Comparison of ENCODE assay signal across 19 cellular contexts in genomic region chr12:52637299-52637698, GRCh38. TPM values are rescaled to one million over a fixed set of nuclear protein-coding genes. Genes with fewer than 3 reads are reported as not detected.
DNase-seq lines count a peak whose midpoint lies in the region; ATAC-seq and TF ChIP-seq lines count a peak whose summit lies in the region.
"Had no signal": no experiment of that assay in that cellular context is flagged by ENCODE, and none has a peak within 500 bp of the region (broad histone marks: within the 10 kb centered on the region; RNA-seq: fewer than 3 reads in every experiment).

No MANE protein-coding gene starts in this region.

- no peak for DNase-seq in natural killer cell
- no peak for DNase-seq in natural killer cell treated with Interleukin-12 subunit alpha and Interleukin-12 subunit beta and Interleukin-15 and Interleukin-18, amount 100 ng/mL, for 72 hours (ENCODE audit: low spot score)
- DNase-seq in endodermal cell, result peak; percentile 24
- peak; percentile 51 for DNase-seq in osteocyte (ENCODE audit: extremely low spot score, unreplicated experiment)
- DNase-seq in activated T-cell treated with anti-CD3 and anti-CD28 coated beads, Interleukin-2, amount 50 U/mL, for 48 hours, result no peak
- no peak for DNase-seq in SHP77 treated with DMSO at 0.1 percent for 48 hours (lab: John Stamatoyannopoulos, UW)
- DNase-seq: ACHN; Calu3; CD4-positive, CD25-positive, alpha-beta regulatory T cell; DMS79 had no signal

- H3K4me1 ChIP-seq in endodermal cell (ENCODE audit: control insufficient read depth, insufficient read depth, low read length), result no peaks in the 10 kb centered on the region
- H3K4me1 ChIP-seq: HAP-1 had no signal

- H3K36me3 Mint-ChIP-seq in natural killer cell (no peaks in the 10 kb centered on the region), endodermal cell (ENCODE audit: low read depth) (no peaks in the 10 kb centered on the region), osteocyte (ENCODE audit: unreplicated experiment) (no peaks in the 10 kb centered on the region)
- H3K36me3 Mint-ChIP-seq in natural killer cell treated with Interleukin-12 subunit alpha and Interleukin-12 subunit beta and Interleukin-15 and Interleukin-18, amount 100 ng/mL, for 72 hours, result no peaks in the 10 kb centered on the region
- H3K36me3 Mint-ChIP-seq: CD4-positive, CD25-positive, alpha-beta regulatory T cell; IgD-negative memory B cell had no signal

- intact Hi-C loops in natural killer cell (cut with micrococcal nuclease), result no loop called here

- 92 to 93% methylated on average over 3 to 4 of the region's 4 CpGs for WGBS in endodermal cell (ENCODE audit: insufficient coverage in 1 of 2, insufficient read length in 1 of 2), 2 experiments

- H3K27ac Mint-ChIP-seq in natural killer cell, result peak overlapping the region; percentile 76 to 79
- no peak overlapping the region for H3K27ac Mint-ChIP-seq in natural killer cell treated with Interleukin-12 subunit alpha and Interleukin-12 subunit beta and Interleukin-15 and Interleukin-18, amount 100 ng/mL, for 72 hours
- H3K27ac Mint-ChIP-seq in endodermal cell, result no peak overlapping the region
- no peak overlapping the region for H3K27ac Mint-ChIP-seq in osteocyte (ENCODE audit: unreplicated experiment)
- H3K27ac Mint-ChIP-seq: CD4-positive, CD25-positive, alpha-beta regulatory T cell; GM23338; IgD-negative memory B cell had no signal

- H3K9me3 Mint-ChIP-seq in natural killer cell (no peaks in the 10 kb centered on the region), endodermal cell (no peaks in the 10 kb centered on the region), osteocyte (ENCODE audit: unreplicated experiment) (no peaks in the 10 kb centered on the region)
- no peaks in the 10 kb centered on the region for H3K9me3 Mint-ChIP-seq in natural killer cell treated with Interleukin-12 subunit alpha and Interleukin-12 subunit beta and Interleukin-15 and Interleukin-18, amount 100 ng/mL, for 72 hours
- H3K9me3 Mint-ChIP-seq: GM23338, IgD-negative memory B cell had no signal

- no peak overlapping the region for H3K4me3 ChIP-seq in endodermal cell (ENCODE audit: low read length)
- H3K4me3 ChIP-seq: BLaER1 treated with 17β-estradiol and CSF1 and Interleukin-3, amounts not matched to agents 10 nM and 100 nM; GM12878; GM23338; HAP-1 had no signal

- ATAC-seq in natural killer cell (no peak), GM18858 (IDR thresholded peaks at IDR 0.05; ENCODE audit: unreplicated experiment) (no peak)
- no peak for ATAC-seq in natural killer cell treated with Interleukin-12 subunit alpha and Interleukin-12 subunit beta and Interleukin-15 and Interleukin-18, amount 100 ng/mL, for 72 hours
- ATAC-seq: GM12878, GM23338 had no signal

- TF ChIP-seq CTCF in natural killer cell (IDR thresholded peaks at IDR 0.05) (no peak), endodermal cell (conservative IDR thresholded peaks at IDR 0.05) (no peak), osteocyte (IDR thresholded peaks at IDR 0.05) (no peak)

- no peaks in the 10 kb centered on the region for H3K9me3 ChIP-seq in endodermal cell (ENCODE audit: control insufficient read depth, low read length)
- H3K9me3 ChIP-seq: BLaER1 treated with 17β-estradiol and CSF1 and Interleukin-3, amounts not matched to agents 10 nM and 100 nM; HAP-1 had no signal

- H3K27ac ChIP-seq in endodermal cell (ENCODE audit: low read depth, low read length), result no peak overlapping the region
- H3K27ac ChIP-seq: BLaER1 treated with 17β-estradiol and CSF1 and Interleukin-3, amounts not matched to agents 10 nM and 100 nM had no signal

- H3K27me3 Mint-ChIP-seq in natural killer cell (ENCODE audit: low read depth in 2 of 2) (no peaks in the 10 kb centered on the region), endodermal cell (ENCODE audit: insufficient read depth) (peaks cover 21% of the 10 kb centered on the region), osteocyte (ENCODE audit: unreplicated experiment) (peaks cover 59% of the 10 kb centered on the region)
- H3K27me3 Mint-ChIP-seq in natural killer cell treated with Interleukin-12 subunit alpha and Interleukin-12 subunit beta and Interleukin-15 and Interleukin-18, amount 100 ng/mL, for 72 hours, result no peaks in the 10 kb centered on the region

- H3K4me3 Mint-ChIP-seq in natural killer cell, result peak overlapping the region; percentile 61
- no peak overlapping the region for H3K4me3 Mint-ChIP-seq in natural killer cell treated with Interleukin-12 subunit alpha and Interleukin-12 subunit beta and Interleukin-15 and Interleukin-18, amount 100 ng/mL, for 72 hours
- H3K4me3 Mint-ChIP-seq in endodermal cell, result no peak overlapping the region
- no peak overlapping the region for H3K4me3 Mint-ChIP-seq in osteocyte (ENCODE audit: unreplicated experiment)
- H3K4me3 Mint-ChIP-seq: CD4-positive, CD25-positive, alpha-beta regulatory T cell; GM23338; IgD-negative memory B cell had no signal

- H3K36me3 ChIP-seq in endodermal cell (ENCODE audit: control insufficient read depth, insufficient read depth, low read length), result no peaks in the 10 kb centered on the region
- H3K36me3 ChIP-seq: BLaER1 treated with 17β-estradiol and CSF1 and Interleukin-3, amounts not matched to agents 10 nM and 100 nM; HAP-1 had no signal

- H3K9ac ChIP-seq in endodermal cell (ENCODE audit: extremely low read depth, low read length, poor library complexity, severe bottlenecking), result no peak overlapping the region
- H3K9ac ChIP-seq: BLaER1 treated with 17β-estradiol and CSF1 and Interleukin-3, amounts not matched to agents 10 nM and 100 nM had no signal

- H3K4me1 Mint-ChIP-seq in natural killer cell (peaks cover 60% of the 10 kb centered on the region in 2 donors), endodermal cell (peaks cover 6% of the 10 kb centered on the region), osteocyte (ENCODE audit: unreplicated experiment) (no peaks in the 10 kb centered on the region)
- H3K4me1 Mint-ChIP-seq in natural killer cell treated with Interleukin-12 subunit alpha and Interleukin-12 subunit beta and Interleukin-15 and Interleukin-18, amount 100 ng/mL, for 72 hours (ENCODE audit: low read depth in 2 of 2), result peaks cover 30 to 41% of the 10 kb centered on the region in 2 donors
- H3K4me1 Mint-ChIP-seq: GM23338 had no signal

- peaks cover 35% of the 10 kb centered on the region for H3K27me3 ChIP-seq in endodermal cell (ENCODE audit: control insufficient read depth, insufficient read depth, low read length, poor library complexity, severe bottlenecking)
- H3K27me3 ChIP-seq: BLaER1 treated with 17β-estradiol and CSF1 and Interleukin-3, amounts not matched to agents 10 nM and 100 nM had no signal

RNA-seq across cellular contexts. Expression of gene KRT2, which starts 14.7 kb away (rescaled TPM):
- total RNA-seq in natural killer cell (1 to 10 TPM in 1 of 3 donors, under 1 TPM in 2; 0.63 to 1.4 (median 0.66) TPM), endodermal cell (not detected), osteocyte (not detected in 2 replicates)
- total RNA-seq in natural killer cell treated with Interleukin-12 subunit alpha and Interleukin-12 subunit beta and Interleukin-15 and Interleukin-18, amount 100 ng/mL, for 72 hours, result not detected
- not detected for polyA plus RNA-seq in endodermal cell (2013, experiment 1 of 2)
- polyA plus RNA-seq in endodermal cell (2013, experiment 2 of 2), result not detected
- total RNA-seq: A172, Calu3, G401, GM23338, HT-29 had no signal
- polyA plus RNA-seq: GM23338, IgD-negative memory B cell had no signal

RNA-seq across cellular contexts. Expression of gene KRT73, which starts 18.9 kb away (rescaled TPM):
- total RNA-seq in natural killer cell (10 to 100 TPM; 12.4 to 92.9 (median 23.3) TPM), endodermal cell (not detected), osteocyte (not detected in 2 replicates)
- under 1 TPM in 1 of 2 donors, not detected in 1; 0.52 TPM for total RNA-seq in natural killer cell treated with Interleukin-12 subunit alpha and Interleukin-12 subunit beta and Interleukin-15 and Interleukin-18, amount 100 ng/mL, for 72 hours
- polyA plus RNA-seq in endodermal cell (2013, experiment 1 of 2), result not detected
- not detected for polyA plus RNA-seq in endodermal cell (2013, experiment 2 of 2)
- total RNA-seq: A172, Calu3, G401, GM12878, GM23338, HT-29 had no signal
- polyA plus RNA-seq: GM12878, GM23338, IgD-negative memory B cell had no signal

RNA-seq across cellular contexts. Expression of gene KRT72, which starts 36.0 kb away (rescaled TPM):
- total RNA-seq in natural killer cell (100 to 1,000 TPM in 1 of 3 donors, 10 to 100 TPM in 2; 21.9 to 136 (median 38.0) TPM), endodermal cell (not detected), osteocyte (not detected in 2 replicates)
- under 1 TPM in 1 of 2 donors, not detected in 1; 0.43 TPM for total RNA-seq in natural killer cell treated with Interleukin-12 subunit alpha and Interleukin-12 subunit beta and Interleukin-15 and Interleukin-18, amount 100 ng/mL, for 72 hours
- not detected for polyA plus RNA-seq in endodermal cell (2013, experiment 1 of 2)
- polyA plus RNA-seq in endodermal cell (2013, experiment 2 of 2), result not detected
- total RNA-seq: A172, Calu3, G401, GM12878, GM23338, HT-29 had no signal
- polyA plus RNA-seq: GM12878, GM23338, IgD-negative memory B cell had no signal

RNA-seq across cellular contexts. Expression of gene KRT1, which starts 42.9 kb away (rescaled TPM):
- 1 to 10 TPM in 1 of 3 donors, under 1 TPM in 1, not detected in 1; 0.27 to 1.8 TPM for total RNA-seq in natural killer cell
- not detected for total RNA-seq in natural killer cell treated with Interleukin-12 subunit alpha and Interleukin-12 subunit beta and Interleukin-15 and Interleukin-18, amount 100 ng/mL, for 72 hours
- total RNA-seq in endodermal cell, result not detected
- polyA plus RNA-seq in endodermal cell (2013, experiment 1 of 2), result not detected
- polyA plus RNA-seq in endodermal cell (2013, experiment 2 of 2), result not detected
- total RNA-seq in osteocyte, result not detected in 2 replicates
- total RNA-seq: A172, Calu3, G401, GM12878, GM23338, HT-29 had no signal
- polyA plus RNA-seq: GM12878, GM23338 had no signal

Comparison
In these comparisons a context has a peak if more than half of its experiments do, and no peak if none do; other contexts are left out.
1. H3K27ac Mint-ChIP-seq: peak in natural killer cell (2 of 2); none in natural killer cell treated with Interleukin-12 subunit alpha and Interleukin-12 subunit beta and Interleukin-15 and Interleukin-18, amount 100 ng/mL, for 72 hours (0 of 2), endodermal cell (single experiment) and osteocyte (single experiment).
2. RNA of gene KRT73, which starts 18.9 kb away (total RNA-seq): 12.4 to 92.9 TPM in natural killer cell; 0.52 TPM in natural killer cell treated with Interleukin-12 subunit alpha and Interleukin-12 subunit beta and Interleukin-15 and Interleukin-18, amount 100 ng/mL, for 72 hours, not detected in endodermal cell and not detected in osteocyte; every median in the first group is over 4 times any median in the second.
3. RNA of gene KRT72, which starts 36.0 kb away (total RNA-seq): 21.9 to 136 TPM in natural killer cell; 0.43 TPM in natural killer cell treated with Interleukin-12 subunit alpha and Interleukin-12 subunit beta and Interleukin-15 and Interleukin-18, amount 100 ng/mL, for 72 hours, not detected in endodermal cell and not detected in osteocyte; every median in the first group is over 10 times any median in the second.
4. DNase-seq: peak in endodermal cell (single experiment) and osteocyte (single experiment); none in natural killer cell (single experiment), natural killer cell treated with Interleukin-12 subunit alpha and Interleukin-12 subunit beta and Interleukin-15 and Interleukin-18, amount 100 ng/mL, for 72 hours (single experiment), activated T-cell treated with anti-CD3 and anti-CD28 coated beads, Interleukin-2, amount 50 U/mL, for 48 hours (0 of 2) and SHP77 treated with DMSO at 0.1 percent for 48 hours (single experiment).